Comparison of ENCODE assay signal across 8 cellular contexts in the genomic region with DNA sequence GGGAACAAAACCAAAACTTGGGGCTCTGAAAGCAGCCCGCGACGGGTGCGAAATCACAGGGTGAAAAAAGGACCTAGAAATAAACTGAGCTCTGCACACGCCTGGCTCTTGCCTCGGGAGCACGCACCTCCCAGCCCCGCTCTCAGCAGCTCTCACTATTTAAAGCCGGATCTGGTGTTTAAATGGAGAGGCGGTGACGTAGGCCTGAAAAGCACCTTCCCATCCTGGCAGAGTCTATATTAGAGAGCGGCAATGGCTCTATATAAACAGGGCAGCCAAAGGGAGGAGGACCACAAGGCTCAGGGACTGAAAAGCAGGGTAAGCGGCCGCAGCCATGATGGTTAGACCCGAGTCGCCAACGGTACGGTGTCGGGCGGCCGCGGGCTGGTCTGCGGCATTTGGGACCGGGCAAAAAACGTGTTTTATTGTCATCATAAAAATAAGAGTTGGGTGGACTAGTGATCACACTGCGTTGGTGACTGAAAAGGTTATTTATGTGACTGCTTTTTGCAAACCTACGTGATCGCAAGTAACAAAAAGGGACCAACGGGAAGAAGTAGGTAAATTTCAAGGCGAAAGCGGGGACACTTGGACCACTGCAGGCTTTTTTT. TPM values are rescaled to one million over a fixed set of nuclear protein-coding genes. Genes with fewer than 3 reads are reported as not detected.
DNase-seq lines count a peak whose midpoint lies in the region; ATAC-seq and TF ChIP-seq lines count a peak whose summit lies in the region.

No MANE protein-coding gene starts in this region.

- H3K27ac ChIP-seq in spleen = peak overlapping the region; percentile 94 to 99 (median 99)

- H3K36me3 Mint-ChIP-seq in central memory CD8-positive, alpha-beta T cell (ENCODE audit: insufficient read depth) = peaks cover 44% of the 10 kb centered on the region

- H3K9me3 ChIP-seq in spleen = no peaks in the 10 kb centered on the region

- H3K4me3 Mint-ChIP-seq in central memory CD8-positive, alpha-beta T cell = peak overlapping the region; percentile 98

- peak overlapping the region; percentile 100 for H3K27ac Mint-ChIP-seq in central memory CD8-positive, alpha-beta T cell (ENCODE audit: low read depth)

- peak; percentile 50 for ATAC-seq in GM19035 (IDR thresholded peaks at IDR 0.05; ENCODE audit: unreplicated experiment)
- ATAC-seq in HG03342 (IDR thresholded peaks at IDR 0.05; ENCODE audit: unreplicated experiment) = peak; percentile 53
- peak; percentile 71 for ATAC-seq in central memory CD8-positive, alpha-beta T cell (replicated peaks; ENCODE audit: extremely low read depth, poor library complexity, severe bottlenecking)

- WGBS in spleen, 5 donors = 0 to 1% (median 0%) methylated on average over 31 of the region's 31 CpGs

- peak; percentile 96 to 100 (median 99) for TF ChIP-seq POLR2A in spleen (IDR thresholded peaks at IDR 0.05)

- H3K9me3 Mint-ChIP-seq in central memory CD8-positive, alpha-beta T cell = no peaks in the 10 kb centered on the region

- H3K4me3 ChIP-seq in spleen = peak overlapping the region; percentile 44 to 76 (median 62)

- H3K36me3 ChIP-seq in spleen = peaks cover 0 to 21% (median 18%) of the 10 kb centered on the region in 6 donors

- peak; percentile 96 for DNase-seq in AG09319 (ENCODE audit: extremely low read depth, low read depth)
- peak; percentile 98 for DNase-seq in NCI-H345 treated with DMSO at 0.1 percent for 48 hours (lab: John Stamatoyannopoulos, UW; ENCODE audit: unreplicated experiment)
- DNase-seq in activated CD4-positive, CD25-positive, alpha-beta regulatory T cell treated with anti-CD3 and anti-CD28 coated beads, Interleukin-2, amount 50 U/mL, for 16 hours (ENCODE audit: low read depth, low spot score) = peak; percentile 79
- peak; percentile 84 to 90 for DNase-seq in central memory CD8-positive, alpha-beta T cell (ENCODE audit: low spot score in 2 of 2)
- peak; percentile 92 for DNase-seq in inferior parietal cortex (ENCODE audit: extremely low spot score)
- peak; percentile 95 for DNase-seq in spleen

- H3K27me3 ChIP-seq in spleen (replicated peaks in 1 of 7) = no peaks in the 10 kb centered on the region

- H3K27me3 Mint-ChIP-seq in central memory CD8-positive, alpha-beta T cell = no peaks in the 10 kb centered on the region

- TF ChIP-seq CTCF in AG09319 (IDR thresholded peaks at IDR 0.05; ENCODE audit: low read depth, low read length) (no peak), spleen (IDR thresholded peaks at IDR 0.05 in 8 of 11, conservative IDR thresholded peaks at IDR 0.05 in 3 of 11) (no peak)

- H3K4me1 Mint-ChIP-seq in central memory CD8-positive, alpha-beta T cell = peaks cover 30% of the 10 kb centered on the region

- H3K4me1 ChIP-seq in spleen = peaks cover 19 to 59% (median 36%) of the 10 kb centered on the region in 6 donors

- intact Hi-C loops in spleen (cut with DNase I; ENCODE audit: low total_unique reads) = loop anchor here (5.0 kb wide), 1 partner anchor 47 kb away; no protein-coding TSS in a partner anchor

RNA-seq across cellular contexts. Expression of a gene that starts 1.4 kb away (rescaled TPM):
- 10 to 100 TPM; 25.4 to 40.7 (median 30.6) TPM for total RNA-seq in spleen
- 1 to 10 TPM; 5.1 to 8.0 (median 7.1) TPM for polyA plus RNA-seq in spleen

Comparison
In these comparisons a context has a peak if more than half of its experiments do, and no peak if none do; other contexts are left out.
1. Peak in every context shown above with its lines: DNase-seq, ATAC-seq, H3K4me3 ChIP-seq and H3K27ac ChIP-seq.